ENCODE assay signal across 1 cellular context in the genomic region with DNA sequence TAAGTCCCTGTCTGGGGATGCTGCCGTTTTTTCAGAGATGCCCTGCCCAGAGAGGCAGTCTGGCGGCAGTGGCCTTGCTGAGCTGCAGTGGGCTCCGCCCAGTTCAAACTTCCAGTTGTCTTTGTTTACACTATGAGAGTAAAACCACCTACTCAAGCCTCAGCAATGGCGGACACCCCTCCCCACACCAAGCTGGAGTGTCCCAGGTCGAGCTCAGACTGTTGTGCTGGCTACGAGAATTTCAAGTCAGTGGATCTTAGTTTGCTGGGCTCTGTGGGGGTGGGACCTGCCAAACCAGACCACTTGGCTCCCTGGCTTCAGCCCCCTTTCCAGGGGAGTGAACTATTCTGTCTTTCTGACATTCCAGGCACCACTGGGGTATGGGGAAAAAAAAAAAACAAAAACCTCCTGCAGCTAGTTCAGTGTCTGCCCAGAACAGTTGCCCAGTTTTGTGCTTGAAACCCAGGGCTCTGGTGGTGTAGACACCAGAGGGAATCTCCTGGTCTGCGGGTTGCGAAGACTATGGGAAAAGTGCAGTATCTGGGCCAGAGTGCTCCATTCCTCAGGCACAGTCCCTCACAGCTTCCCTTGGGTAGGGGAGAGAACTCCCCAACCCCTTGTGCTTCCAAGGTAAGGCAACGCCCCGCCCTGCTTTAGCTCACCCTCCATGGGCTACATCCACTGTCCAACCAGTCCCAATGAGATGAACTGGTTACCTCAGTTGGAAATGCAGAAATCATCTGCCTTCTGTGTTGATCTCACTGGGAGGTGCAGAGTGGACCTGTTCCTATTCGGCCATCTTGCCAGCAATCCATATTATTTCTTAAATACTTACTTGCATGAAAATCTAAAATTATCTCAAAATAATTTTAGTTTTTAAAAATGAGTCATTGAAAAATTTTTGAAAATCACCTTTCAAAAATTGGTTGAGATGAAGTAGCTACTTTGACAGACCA.
TF ChIP-seq lines count a peak whose summit lies in the region.

No MANE protein-coding gene starts in this region.

TF ChIP-seq in HepG2, 621 proteins besides CTCF, POLR2A, EP300 and RAD21 (continued from another document and continues in another):
- TF ChIP-seq, protein P1, sequence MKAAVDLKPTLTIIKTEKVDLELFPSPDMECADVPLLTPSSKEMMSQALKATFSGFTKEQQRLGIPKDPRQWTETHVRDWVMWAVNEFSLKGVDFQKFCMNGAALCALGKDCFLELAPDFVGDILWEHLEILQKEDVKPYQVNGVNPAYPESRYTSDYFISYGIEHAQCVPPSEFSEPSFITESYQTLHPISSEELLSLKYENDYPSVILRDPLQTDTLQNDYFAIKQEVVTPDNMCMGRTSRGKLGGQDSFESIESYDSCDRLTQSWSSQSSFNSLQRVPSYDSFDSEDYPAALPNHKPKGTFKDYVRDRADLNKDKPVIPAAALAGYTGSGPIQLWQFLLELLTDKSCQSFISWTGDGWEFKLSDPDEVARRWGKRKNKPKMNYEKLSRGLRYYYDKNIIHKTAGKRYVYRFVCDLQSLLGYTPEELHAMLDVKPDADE (CRISPR knock-in tag; IDR thresholded peaks at IDR 0.05): no peak
- TF ChIP-seq ZNF282 (IDR thresholded peaks at IDR 0.05; ENCODE audit: partially characterized antibody) (no peak), HDAC6 (IDR thresholded peaks at IDR 0.05; ENCODE audit: low read depth, low read length) (no peak), SETDB1 (CRISPR knock-in tag; IDR thresholded peaks at IDR 0.05; ENCODE audit: borderline replicate concordance) (no peak), ZNF326 (CRISPR knock-in tag; IDR thresholded peaks at IDR 0.05; ENCODE audit: borderline replicate concordance) (no peak), DNMT1 (CRISPR knock-in tag; IDR thresholded peaks at IDR 0.05) (no peak), ZNF496 (CRISPR knock-in tag; IDR thresholded peaks at IDR 0.05; ENCODE audit: insufficient replicate concordance) (no peak), TFDP1 (CRISPR knock-in tag; IDR thresholded peaks at IDR 0.05; ENCODE audit: borderline replicate concordance) (no peak), ZNF235 (CRISPR knock-in tag; IDR thresholded peaks at IDR 0.05; ENCODE audit: borderline replicate concordance) (no peak), ZNF30 (CRISPR knock-in tag; IDR thresholded peaks at IDR 0.05) (no peak), MAFK (conservative IDR thresholded peaks at IDR 0.05 in 1 of 2, IDR thresholded peaks at IDR 0.05 in 1 of 2; ENCODE audit: low read length in 2 of 2) (no peak), ELF4 (CRISPR knock-in tag; IDR thresholded peaks at IDR 0.05; ENCODE audit: borderline replicate concordance) (no peak), MBD4 (IDR thresholded peaks at IDR 0.05; ENCODE audit: borderline replicate concordance, low read length) (no peak), MTF1 (CRISPR knock-in tag; IDR thresholded peaks at IDR 0.05) (no peak), BHLHE40 (IDR thresholded peaks at IDR 0.05; ENCODE audit: low read length) (no peak), ZNF687 (CRISPR knock-in tag; IDR thresholded peaks at IDR 0.05) (peak; percentile 27; the same call in 1 of the 2 replicates), ATAD3A (CRISPR knock-in tag; IDR thresholded peaks at IDR 0.05) (no peak), ZBTB38 (CRISPR knock-in tag; IDR thresholded peaks at IDR 0.05) (no peak; the same call in 1 of the 2 replicates), ZFY (CRISPR knock-in tag; IDR thresholded peaks at IDR 0.05) (peak; percentile 30; the same call in 1 of the 2 replicates), WIZ (CRISPR knock-in tag; IDR thresholded peaks at IDR 0.05) (no peak), FOXO1 (CRISPR knock-in tag; IDR thresholded peaks at IDR 0.05) (peak; percentile 21; the same call in 1 of the 2 replicates), ZNF576 (CRISPR knock-in tag; IDR thresholded peaks at IDR 0.05) (no peak), DMTF1 (CRISPR knock-in tag; IDR thresholded peaks at IDR 0.05) (no peak), DPF2 (CRISPR knock-in tag; IDR thresholded peaks at IDR 0.05; ENCODE audit: borderline replicate concordance, low read depth) (no peak), ZFX (CRISPR knock-in tag; IDR thresholded peaks at IDR 0.05; ENCODE audit: low read depth) (peak; percentile 20; the same call in 1 of the 2 replicates), FOXP1 (IDR thresholded peaks at IDR 0.05) (no peak), FOXP1 (CRISPR knock-in tag; IDR thresholded peaks at IDR 0.05) (0 out of 2 replicates have a peak, but pooled peaks have one; percentile 11), ZNF850 (CRISPR knock-in tag; conservative IDR thresholded peaks at IDR 0.05) (no peak), ZSCAN9 (CRISPR knock-in tag; IDR thresholded peaks at IDR 0.05; ENCODE audit: borderline replicate concordance) (no peak), MXD4 (CRISPR knock-in tag; IDR thresholded peaks at IDR 0.05) (no peak), CEBPB (IDR thresholded peaks at IDR 0.05; ENCODE audit: borderline replicate concordance, low read depth, low read length) (no peak), HOXA3 (CRISPR knock-in tag; IDR thresholded peaks at IDR 0.05) (0 out of 2 replicates have a peak, but pooled peaks have one; percentile 41), ERF (CRISPR knock-in tag; IDR thresholded peaks at IDR 0.05) (no peak), ZNF225 (CRISPR knock-in tag; IDR thresholded peaks at IDR 0.05) (no peak), FOXA1 (IDR thresholded peaks at IDR 0.05) (no peak), FOXA1 (CRISPR knock-in tag; IDR thresholded peaks at IDR 0.05) (peak; percentile 89), ZNF260 (CRISPR knock-in tag; IDR thresholded peaks at IDR 0.05; ENCODE audit: borderline replicate concordance, low read depth) (no peak), ZNF44 (CRISPR knock-in tag; IDR thresholded peaks at IDR 0.05) (no peak), MED8 (CRISPR knock-in tag; IDR thresholded peaks at IDR 0.05; ENCODE audit: insufficient replicate concordance) (no peak), ZNF790 (CRISPR knock-in tag; IDR thresholded peaks at IDR 0.05; ENCODE audit: borderline replicate concordance) (no peak), MED1 (CRISPR knock-in tag; IDR thresholded peaks at IDR 0.05) (0 out of 2 replicates have a peak, but pooled peaks have one; percentile 18), CENPT (CRISPR knock-in tag; IDR thresholded peaks at IDR 0.05; ENCODE audit: low read depth) (no peak)
- TF ChIP-seq, protein P2, sequence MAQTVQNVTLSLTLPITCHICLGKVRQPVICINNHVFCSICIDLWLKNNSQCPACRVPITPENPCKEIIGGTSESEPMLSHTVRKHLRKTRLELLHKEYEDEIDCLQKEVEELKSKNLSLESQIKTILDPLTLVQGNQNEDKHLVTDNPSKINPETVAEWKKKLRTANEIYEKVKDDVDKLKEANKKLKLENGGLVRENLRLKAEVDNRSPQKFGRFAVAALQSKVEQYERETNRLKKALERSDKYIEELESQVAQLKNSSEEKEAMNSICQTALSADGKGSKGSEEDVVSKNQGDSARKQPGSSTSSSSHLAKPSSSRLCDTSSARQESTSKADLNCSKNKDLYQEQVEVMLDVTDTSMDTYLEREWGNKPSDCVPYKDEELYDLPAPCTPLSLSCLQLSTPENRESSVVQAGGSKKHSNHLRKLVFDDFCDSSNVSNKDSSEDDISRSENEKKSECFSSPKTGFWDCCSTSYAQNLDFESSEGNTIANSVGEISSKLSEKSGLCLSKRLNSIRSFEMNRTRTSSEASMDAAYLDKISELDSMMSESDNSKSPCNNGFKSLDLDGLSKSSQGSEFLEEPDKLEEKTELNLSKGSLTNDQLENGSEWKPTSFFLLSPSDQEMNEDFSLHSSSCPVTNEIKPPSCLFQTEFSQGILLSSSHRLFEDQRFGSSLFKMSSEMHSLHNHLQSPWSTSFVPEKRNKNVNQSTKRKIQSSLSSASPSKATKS (CRISPR knock-in tag; IDR thresholded peaks at IDR 0.05): no peak
- TF ChIP-seq, protein P3, sequence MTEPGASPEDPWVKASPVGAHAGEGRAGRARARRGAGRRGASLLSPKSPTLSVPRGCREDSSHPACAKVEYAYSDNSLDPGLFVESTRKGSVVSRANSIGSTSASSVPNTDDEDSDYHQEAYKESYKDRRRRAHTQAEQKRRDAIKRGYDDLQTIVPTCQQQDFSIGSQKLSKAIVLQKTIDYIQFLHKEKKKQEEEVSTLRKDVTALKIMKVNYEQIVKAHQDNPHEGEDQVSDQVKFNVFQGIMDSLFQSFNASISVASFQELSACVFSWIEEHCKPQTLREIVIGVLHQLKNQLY (CRISPR knock-in tag; IDR thresholded peaks at IDR 0.05): no peak
- TF ChIP-seq, protein P4, sequence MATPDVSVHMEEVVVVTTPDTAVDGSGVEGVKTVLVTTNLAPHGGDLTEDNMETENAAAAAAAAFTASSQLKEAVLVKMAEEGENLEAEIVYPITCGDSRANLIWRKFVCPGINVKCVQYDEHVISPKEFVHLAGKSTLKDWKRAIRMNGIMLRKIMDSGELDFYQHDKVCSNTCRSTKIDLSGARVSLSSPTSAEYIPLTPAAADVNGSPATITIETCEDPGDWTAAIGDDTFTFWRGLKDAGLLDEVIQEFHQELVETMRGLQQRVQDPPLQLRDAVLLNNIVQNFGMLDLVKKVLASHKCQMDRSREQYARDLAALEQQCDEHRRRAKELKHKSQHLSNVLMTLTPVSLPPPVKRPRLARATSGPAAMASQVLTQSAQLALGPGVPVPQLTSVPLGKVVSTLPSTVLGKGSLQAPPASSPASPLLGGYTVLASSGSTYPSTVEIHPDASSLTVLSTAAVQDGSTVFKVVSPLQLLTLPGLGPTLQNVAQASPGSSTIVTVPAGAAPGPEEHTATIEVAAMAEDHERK (CRISPR knock-in tag; IDR thresholded peaks at IDR 0.05; ENCODE audit: low read depth): no peak
- TF ChIP-seq, protein P5, sequence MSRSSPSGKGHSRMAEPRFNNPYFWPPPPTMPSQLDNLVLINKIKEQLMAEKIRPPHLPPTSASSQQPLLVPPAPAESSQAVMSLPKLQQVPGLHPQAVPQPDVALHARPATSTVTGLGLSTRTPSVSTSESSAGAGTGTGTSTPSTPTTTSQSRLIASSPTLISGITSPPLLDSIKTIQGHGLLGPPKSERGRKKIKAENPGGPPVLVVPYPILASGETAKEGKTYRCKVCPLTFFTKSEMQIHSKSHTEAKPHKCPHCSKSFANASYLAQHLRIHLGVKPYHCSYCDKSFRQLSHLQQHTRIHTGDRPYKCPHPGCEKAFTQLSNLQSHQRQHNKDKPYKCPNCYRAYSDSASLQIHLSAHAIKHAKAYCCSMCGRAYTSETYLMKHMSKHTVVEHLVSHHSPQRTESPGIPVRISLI (CRISPR knock-in tag; IDR thresholded peaks at IDR 0.05; ENCODE audit: borderline replicate concordance): peak; percentile 50; the same call in 1 of the 2 replicates
- TF ChIP-seq, protein P6, sequence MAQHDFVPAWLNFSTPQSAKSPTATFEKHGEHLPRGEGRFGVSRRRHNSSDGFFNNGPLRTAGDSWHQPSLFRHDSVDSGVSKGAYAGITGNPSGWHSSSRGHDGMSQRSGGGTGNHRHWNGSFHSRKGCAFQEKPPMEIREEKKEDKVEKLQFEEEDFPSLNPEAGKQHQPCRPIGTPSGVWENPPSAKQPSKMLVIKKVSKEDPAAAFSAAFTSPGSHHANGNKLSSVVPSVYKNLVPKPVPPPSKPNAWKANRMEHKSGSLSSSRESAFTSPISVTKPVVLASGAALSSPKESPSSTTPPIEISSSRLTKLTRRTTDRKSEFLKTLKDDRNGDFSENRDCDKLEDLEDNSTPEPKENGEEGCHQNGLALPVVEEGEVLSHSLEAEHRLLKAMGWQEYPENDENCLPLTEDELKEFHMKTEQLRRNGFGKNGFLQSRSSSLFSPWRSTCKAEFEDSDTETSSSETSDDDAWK (CRISPR knock-in tag; IDR thresholded peaks at IDR 0.05): no peak
